ENCODE assay signal across 1 cellular context in genomic region chr3:190265126-190265525, GRCh38.
TF ChIP-seq lines count a peak whose summit lies in the region.

No MANE protein-coding gene starts in this region.

TF ChIP-seq in IMR-90, 13 proteins besides CTCF, POLR2A, EP300 and RAD21:
- TF ChIP-seq MAZ (IDR thresholded peaks at IDR 0.05; ENCODE audit: borderline replicate concordance, low read depth, low read length), result no peak
- no peak for TF ChIP-seq CHD1 (IDR thresholded peaks at IDR 0.05; ENCODE audit: low read depth, low read length)
- no peak for TF ChIP-seq ELK1 (IDR thresholded peaks at IDR 0.05; ENCODE audit: borderline replicate concordance, low read depth, low read length)
- no peak for TF ChIP-seq NFE2L2 (IDR thresholded peaks at IDR 0.05; ENCODE audit: low read depth, low read length)
- TF ChIP-seq FOS (IDR thresholded peaks at IDR 0.05; ENCODE audit: low read depth, low read length), result no peak
